ENCODE assay signal across 6 cellular contexts in the genomic region with DNA sequence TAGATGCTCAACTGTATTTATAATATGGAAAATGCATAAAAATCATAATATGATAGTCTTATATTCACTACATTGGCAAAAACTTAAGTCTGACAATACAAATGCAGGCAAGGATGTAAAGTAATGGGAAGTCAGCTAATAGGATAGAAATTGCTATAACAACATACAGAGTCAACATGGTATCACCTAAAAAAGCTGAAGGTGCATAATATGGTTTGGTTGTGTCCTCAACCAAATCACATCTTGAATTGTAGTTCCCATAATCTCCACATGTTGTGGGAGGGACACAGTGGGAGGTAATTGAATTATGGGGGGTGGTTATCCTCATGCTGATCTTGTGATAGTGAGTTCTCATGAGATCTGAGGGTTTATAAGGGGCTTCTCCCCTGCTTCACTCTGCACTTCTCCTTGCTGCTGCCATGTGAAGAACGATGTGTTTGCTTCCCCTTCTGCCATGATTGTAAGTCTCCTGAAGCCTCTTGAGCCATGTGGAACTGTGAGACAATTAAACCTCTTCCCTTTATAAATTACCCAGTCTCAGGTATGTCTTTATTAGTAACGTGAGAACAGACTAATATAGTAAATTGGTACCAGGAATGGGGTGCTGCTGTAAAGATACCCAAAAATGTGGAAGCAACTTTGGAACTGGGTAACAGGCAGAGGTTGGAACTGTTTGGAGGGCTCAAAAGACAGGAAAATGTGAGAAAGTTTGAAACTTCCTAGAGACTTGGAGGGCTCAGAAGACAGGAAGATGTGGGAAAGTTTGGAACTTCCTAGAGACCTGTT. TPM values are rescaled to one million over a fixed set of nuclear protein-coding genes. Genes with fewer than 3 reads are reported as not detected.
DNase-seq lines count a peak whose midpoint lies in the region; ATAC-seq and TF ChIP-seq lines count a peak whose summit lies in the region.
"Not testable (repeated sequence)": the region's sequence is repeated elsewhere in the genome, so short reads cannot be mapped to it uniquely, and the experiment has no call there.

No MANE protein-coding gene starts in this region.

- H3K27ac ChIP-seq in HEK293 (ENCODE audit: extremely low read depth, low read depth, low read length): not testable (repeated sequence)

- CTCF ChIA-PET in HEK293 (lab: Yijun Ruan, JAX): not testable (repeated sequence)

- H3K4me3 ChIP-seq in HEK293 (ENCODE audit: low read depth, low read length): not testable (repeated sequence)

- TF ChIP-seq CTCF in GM12873 (IDR thresholded peaks at IDR 0.05; ENCODE audit: insufficient read depth, low read depth, low read length, missing control alignments): peak; percentile 16
- TF ChIP-seq CTCF in HEK293 (tag by site-specific recombination; IDR thresholded peaks at IDR 0.05); endothelial cell (IDR thresholded peaks at IDR 0.05; ENCODE audit: unreplicated experiment): not testable (repeated sequence)

- ATAC-seq in naive B cell (ENCODE audit: low read depth in 2 of 2): not testable (repeated sequence)

- not testable (repeated sequence) for H3K9me3 ChIP-seq in HEK293 (ENCODE audit: control insufficient read depth, insufficient read depth, low read depth, low read length)

- not testable (repeated sequence) for H3K36me3 ChIP-seq in HEK293 (ENCODE audit: control insufficient read depth in 2 of 2, insufficient read depth in 1 of 2, low read length in 2 of 2)

- not testable (repeated sequence) for H3K4me1 ChIP-seq in HEK293 (ENCODE audit: control insufficient read depth, insufficient read depth, low read length)

- POLR2A ChIA-PET in HEK293 (lab: Yijun Ruan, JAX): not testable (repeated sequence)

- not testable (repeated sequence) for H3K27me3 Mint-ChIP-seq in activated CD4-positive, alpha-beta T cell treated with anti-CD3 and anti-CD28 coated beads, Interleukin-2, amount 10 ng/mL, durations not matched to agents 24 days and 14 days; endothelial cell (ENCODE audit: unreplicated experiment); naive B cell

- peaks cover 32% of the 10 kb centered on the region for H3K9me3 Mint-ChIP-seq in activated CD4-positive, alpha-beta T cell treated with anti-CD3 and anti-CD28 coated beads, Interleukin-2, amount 10 ng/mL, durations not matched to agents 24 days and 14 days
- H3K9me3 Mint-ChIP-seq in endothelial cell (ENCODE audit: unreplicated experiment): peaks cover 14% of the 10 kb centered on the region
- peaks cover 7 to 38% (median 31%) of the 10 kb centered on the region in 7 donors for H3K9me3 Mint-ChIP-seq in naive B cell

- peaks cover 14% of the 10 kb centered on the region for H3K4me1 Mint-ChIP-seq in activated CD4-positive, alpha-beta T cell treated with anti-CD3 and anti-CD28 coated beads, Interleukin-2, amount 10 ng/mL, durations not matched to agents 24 days and 14 days
- H3K4me1 Mint-ChIP-seq in endothelial cell (ENCODE audit: unreplicated experiment): not testable (repeated sequence)
- peaks cover 10 to 17% (median 15%) of the 10 kb centered on the region in 3 donors for H3K4me1 Mint-ChIP-seq in naive B cell

- peak; percentile 8 for DNase-seq in DMS53 (lab: John Stamatoyannopoulos, UW)
- peak; percentile 35 for DNase-seq in activated CD4-positive, alpha-beta T cell treated with anti-CD3 and anti-CD28 coated beads, Interleukin-2, amount 10 ng/mL, durations not matched to agents 24 days and 14 days
- not testable (repeated sequence) for DNase-seq in endothelial cell (ENCODE audit: low spot score); naive B cell

- intact Hi-C loops in activated CD4-positive, alpha-beta T cell treated with anti-CD3 and anti-CD28 coated beads, Interleukin-2, amount 10 ng/mL, durations not matched to agents 24 days and 14 days (cut with micrococcal nuclease): not testable (repeated sequence)

- H3K36me3 Mint-ChIP-seq in activated CD4-positive, alpha-beta T cell treated with anti-CD3 and anti-CD28 coated beads, Interleukin-2, amount 10 ng/mL, durations not matched to agents 24 days and 14 days (ENCODE audit: low read depth): peaks cover 40% of the 10 kb centered on the region
- peaks cover 26% of the 10 kb centered on the region for H3K36me3 Mint-ChIP-seq in endothelial cell (ENCODE audit: low read depth, unreplicated experiment)
- H3K36me3 Mint-ChIP-seq in naive B cell: peaks cover 8 to 18% of the 10 kb centered on the region in 2 donors

- H3K27ac Mint-ChIP-seq in activated CD4-positive, alpha-beta T cell treated with anti-CD3 and anti-CD28 coated beads, Interleukin-2, amount 10 ng/mL, durations not matched to agents 24 days and 14 days; endothelial cell (ENCODE audit: unreplicated experiment): not testable (repeated sequence)
- peak overlapping the region in 4 of 6 donors; percentile 6 to 71 (median 18) for H3K27ac Mint-ChIP-seq in naive B cell

- H3K4me3 Mint-ChIP-seq in activated CD4-positive, alpha-beta T cell treated with anti-CD3 and anti-CD28 coated beads, Interleukin-2, amount 10 ng/mL, durations not matched to agents 24 days and 14 days; naive B cell: not testable (repeated sequence)
- H3K4me3 Mint-ChIP-seq in endothelial cell (ENCODE audit: unreplicated experiment): peak overlapping the region; percentile 19

TF ChIP-seq in HEK293, 187 proteins besides CTCF, POLR2A, EP300 and RAD21:
- TF ChIP-seq ZNF707 (tag by site-specific recombination; IDR thresholded peaks at IDR 0.05): peak; percentile 67; the same call in 1 of the 2 replicates
TF ChIP-seq in HEK293: peak in this region for 1; not testable (repeated sequence) for 186.

RNA-seq across cellular contexts. Expression of a gene that starts 10.9 kb away (rescaled TPM):
- 33.1 and 42.9 TPM in 2 replicates for total RNA-seq in activated CD4-positive, alpha-beta T cell treated with anti-CD3 and anti-CD28 coated beads, Interleukin-2, amount 10 ng/mL, durations not matched to agents 24 days and 14 days
- 18.2 TPM for total RNA-seq in endothelial cell (ENCODE audit: unreplicated experiment)
- 10 to 100 TPM; 25.9 to 70.3 (median 54.4) TPM for polyA plus RNA-seq in naive B cell (ENCODE audit: low read depth in 6 of 6)

RNA-seq across cellular contexts. Expression of a gene that starts 11.1 kb away (rescaled TPM):
- 27.3 and 27.4 TPM in 2 replicates for total RNA-seq in activated CD4-positive, alpha-beta T cell treated with anti-CD3 and anti-CD28 coated beads, Interleukin-2, amount 10 ng/mL, durations not matched to agents 24 days and 14 days
- 16.2 TPM for total RNA-seq in endothelial cell (ENCODE audit: unreplicated experiment)
- polyA plus RNA-seq in naive B cell (ENCODE audit: low read depth in 6 of 6): 10 to 100 TPM; 13.4 to 20.1 (median 17.0) TPM
